ENCODE assay signal across 12 cellular contexts in genomic region chr20:25220810-25221591, GRCh38. TPM values are rescaled to one million over a fixed set of nuclear protein-coding genes. Genes with fewer than 3 reads are reported as not detected.
DNase-seq lines count a peak whose midpoint lies in the region; ATAC-seq and TF ChIP-seq lines count a peak whose summit lies in the region.
"Had no signal": no experiment of that assay in that cellular context is flagged by ENCODE, and none has a peak within 500 bp of the region (broad histone marks: within the 10 kb centered on the region; RNA-seq: fewer than 3 reads in every experiment).

No MANE protein-coding gene starts in this region.

- H3K4me1 ChIP-seq in GM23248 (ENCODE audit: insufficient read depth): peaks cover 9% of the 10 kb centered on the region
- H3K4me1 ChIP-seq in effector memory CD4-positive, alpha-beta T cell (ENCODE audit: control insufficient read depth, insufficient read depth, low read length, poor library complexity, severe bottlenecking): no peaks in the 10 kb centered on the region

- H3K27me3 Mint-ChIP-seq in osteocyte (ENCODE audit: unreplicated experiment): no peaks in the 10 kb centered on the region

- intact Hi-C loops in Right ventricle myocardium inferior (cut with DNase I): loop anchor here (2.0 kb wide), 1 partner anchor 22 kb away; no protein-coding TSS in a partner anchor

- in situ Hi-C loops in GM23248 (cut with MboI): no loop called here

- no peak overlapping the region for H2AFZ ChIP-seq in GM23248

- TF ChIP-seq CTCF in osteocyte (IDR thresholded peaks at IDR 0.05): no peak

- H3K9me3 Mint-ChIP-seq in osteocyte (ENCODE audit: unreplicated experiment): no peaks in the 10 kb centered on the region

- H3K27me3 ChIP-seq in H7 (ENCODE audit: control insufficient read depth, insufficient read depth, low read length): no peaks in the 10 kb centered on the region
- H3K27me3 ChIP-seq in GM23248 (replicated peaks; ENCODE audit: insufficient read depth): no peaks in the 10 kb centered on the region
- no peaks in the 10 kb centered on the region for H3K27me3 ChIP-seq in effector memory CD4-positive, alpha-beta T cell (replicated peaks; ENCODE audit: control insufficient read depth, insufficient read depth, low read length, poor library complexity, severe bottlenecking)

- peaks cover 12% of the 10 kb centered on the region for H3F3A ChIP-seq in GM23248 (ENCODE audit: insufficient read depth)

- no peak overlapping the region for H3K4me3 Mint-ChIP-seq in osteocyte (ENCODE audit: unreplicated experiment)

- H3K79me2 ChIP-seq in GM23248 (ENCODE audit: insufficient read depth): no peaks in the 10 kb centered on the region

- H3K27ac ChIP-seq in GM23248: no peak overlapping the region
- H3K27ac ChIP-seq in effector memory CD4-positive, alpha-beta T cell (ENCODE audit: insufficient read depth, low read length, poor library complexity, severe bottlenecking): no peak overlapping the region
- H3K27ac ChIP-seq: KMS-11 had no signal

- H4K20me1 ChIP-seq in GM23248 (ENCODE audit: insufficient read depth): no peaks in the 10 kb centered on the region

- H3K36me3 ChIP-seq in H7 (replicated peaks; ENCODE audit: control insufficient read depth, insufficient read depth, low read length) (peaks cover 6% of the 10 kb centered on the region), GM23248 (ENCODE audit: low read depth) (no peaks in the 10 kb centered on the region)
- peaks cover 19% of the 10 kb centered on the region for H3K36me3 ChIP-seq in effector memory CD4-positive, alpha-beta T cell (ENCODE audit: control insufficient read depth, insufficient read depth, low read length)

- 89 to 92% methylated on average over 15 of the region's 15 CpGs for WGBS in GM23248 (ENCODE audit: low coverage in 1 of 2, low lambda C conversion rate in 2 of 2, missing lambda C conversion rate in 2 of 2), 2 experiments

- ATAC-seq in Right ventricle myocardium inferior (peak; percentile 68), GM21717 (IDR thresholded peaks at IDR 0.05; ENCODE audit: unreplicated experiment) (no peak)

- H3K4me3 ChIP-seq in H7 (ENCODE audit: insufficient read depth, low read depth, low read length): no peak overlapping the region
- H3K4me3 ChIP-seq in GM23248: no peak overlapping the region
- H3K4me3 ChIP-seq in effector memory CD4-positive, alpha-beta T cell (ENCODE audit: insufficient read depth, low read depth, low read length, poor library complexity, severe bottlenecking): no peak overlapping the region

- no peak overlapping the region for H3K9ac ChIP-seq in GM23248
- H3K9ac ChIP-seq: KMS-11 had no signal

- peak overlapping the region; percentile 95 for H3K27ac Mint-ChIP-seq in osteocyte (ENCODE audit: unreplicated experiment)

- peak; percentile 26 for DNase-seq in H7
- peak; percentile 78 for DNase-seq in NCI-H345 treated with DMSO at 0.1 percent for 48 hours (lab: John Stamatoyannopoulos, UW; ENCODE audit: unreplicated experiment)
- DNase-seq in Right ventricle myocardium inferior (ENCODE audit: missing footprints): no peak
- DNase-seq in osteocyte (ENCODE audit: extremely low spot score, unreplicated experiment): no peak
- no peak for DNase-seq in NCI-H2227 (lab: John Stamatoyannopoulos, UW; ENCODE audit: unreplicated experiment)
- no peak for DNase-seq in GM23248
- DNase-seq in effector memory CD4-positive, alpha-beta T cell: no peak
- DNase-seq: Calu3, NCI-H748 treated with DMSO at 0.1 percent for 48 hours, SW 1271 had no signal

- H3K36me3 Mint-ChIP-seq in osteocyte (ENCODE audit: unreplicated experiment): peaks cover 20% of the 10 kb centered on the region

- peaks cover 54% of the 10 kb centered on the region for H3K4me1 Mint-ChIP-seq in osteocyte (ENCODE audit: unreplicated experiment)

- no peak overlapping the region for H3K4me2 ChIP-seq in GM23248 (ENCODE audit: unreplicated experiment)
- H3K4me2 ChIP-seq: KMS-11 had no signal

- H3K9me3 ChIP-seq in GM23248 (ENCODE audit: low read depth): no peaks in the 10 kb centered on the region
- no peaks in the 10 kb centered on the region for H3K9me3 ChIP-seq in effector memory CD4-positive, alpha-beta T cell (ENCODE audit: control insufficient read depth, low read length)

- H3K9me2 ChIP-seq in GM23248 (ENCODE audit: insufficient read depth): no peaks in the 10 kb centered on the region

RNA-seq across cellular contexts. Expression of gene ENTPD6, which starts 25.5 kb away (rescaled TPM):
- 45.4 and 51.2 TPM in 2 replicates for total RNA-seq in H7 (2014; rRNA removed; shearing (Covaris generic))
- total RNA-seq in Right ventricle myocardium inferior: 132 TPM
- total RNA-seq in osteocyte: 62.0 and 62.5 TPM in 2 replicates
- 46.4 and 50.4 TPM in 2 replicates for total RNA-seq in GM23248 (2014; rRNA removed; shearing (Covaris generic))
- 32.9 and 36.0 TPM in 2 replicates for polyA plus RNA-seq in GM23248 (2016; fragmentation: Nextera tagmentation; extraction: Ambion mirVana)

RNA-seq across cellular contexts. Expression of gene PYGB, which starts 26.9 kb away (rescaled TPM):
- total RNA-seq in H7 (2014; rRNA removed; shearing (Covaris generic)): 52.0 and 57.1 TPM in 2 replicates
- total RNA-seq in Right ventricle myocardium inferior (174 TPM), osteocyte (234 and 251 TPM in 2 replicates)
- 116 and 123 TPM in 2 replicates for total RNA-seq in GM23248 (2014; rRNA removed; shearing (Covaris generic))
- 74.1 and 78.3 TPM in 2 replicates for polyA plus RNA-seq in GM23248 (2016; fragmentation: Nextera tagmentation; extraction: Ambion mirVana)

Comparison
In these comparisons a context has a peak if more than half of its experiments do, and no peak if none do; other contexts are left out.
1. DNase-seq: peak in H7 (single experiment) and NCI-H345 treated with DMSO at 0.1 percent for 48 hours (single experiment); none in Right ventricle myocardium inferior (single experiment), osteocyte (single experiment), NCI-H2227 (single experiment), GM23248 (single experiment) and effector memory CD4-positive, alpha-beta T cell (0 of 3).